9 cellular contexts compared by ENCODE assay signal in the genomic region with DNA sequence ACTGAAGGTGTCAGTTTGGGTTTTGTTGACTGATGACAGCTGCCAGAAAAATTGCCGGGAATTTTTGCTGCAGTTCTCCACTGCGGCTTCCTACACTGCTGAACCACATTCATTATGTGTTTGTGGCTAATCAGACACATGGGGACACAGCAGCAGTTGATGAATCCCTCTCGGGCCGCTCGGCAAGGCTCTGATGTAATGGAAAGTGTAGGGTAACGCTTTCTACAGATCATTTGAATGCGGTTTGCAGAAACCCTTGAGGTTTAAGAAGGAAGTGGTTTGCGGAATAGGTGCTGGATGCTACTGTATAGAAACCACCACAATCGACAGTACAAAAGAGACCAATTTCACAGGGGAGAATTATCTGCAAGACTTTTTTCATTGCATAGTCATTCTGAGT.
A peak's percentile ranks its signal among the peaks of the same experiment; 100 is the strongest.
DNase-seq lines count a peak whose midpoint lies in the region; ATAC-seq, FAIRE-seq and TF ChIP-seq lines count a peak whose summit lies in the region.
"Had no signal": no experiment of that assay in that cellular context is flagged by ENCODE, and none has a peak within 500 bp of the region (broad histone marks: within the 10 kb centered on the region; RNA-seq: fewer than 3 reads in every experiment).

No MANE protein-coding gene starts in this region.

- DNase-seq in GM13977 (ENCODE audit: low spot score) (peak; percentile 58), NCI-H2171 (lab: John Stamatoyannopoulos, UW) (peak; percentile 29), myocyte (ENCODE audit: low read depth) (peak; percentile 96), D721Med (ENCODE audit: insufficient read length, low spot score) (no peak), posterior vena cava (ENCODE audit: low spot score) (no peak), NCI-H226 (no peak)
- peak; percentile 71 for DNase-seq in activated CD8-positive, alpha-beta memory T cell treated with anti-CD3 and anti-CD28 coated beads, Interleukin-2, amount 50 U/mL, for 48 hours

- intact Hi-C loops in posterior vena cava (cut with DNase I), result no loop called here

- in situ Hi-C loops in GM13977 (cut with MboI; ENCODE audit: low pct_unique_long_range_greater_than_20kb, low sequenced_read_pairs, unreplicated experiment), result no loop called here

- TF ChIP-seq CTCF in GM13977 (IDR thresholded peaks at IDR 0.05; ENCODE audit: extremely low read depth, insufficient read depth, missing control alignments) (no peak), D721Med (IDR thresholded peaks at IDR 0.05; ENCODE audit: insufficient read depth, missing control alignments) (no peak)

- ATAC-seq in HG02588 (IDR thresholded peaks at IDR 0.05; ENCODE audit: unreplicated experiment), result peak; percentile 98
- ATAC-seq: Panc1 had no signal

- no peak for FAIRE-seq in D721Med (lab: Jason Lieb, UNC)

Comparison
In these comparisons a context has a peak if more than half of its experiments do, and no peak if none do; other contexts are left out.
1. DNase-seq: peak in GM13977 (single experiment), NCI-H2171 (single experiment), activated CD8-positive, alpha-beta memory T cell treated with anti-CD3 and anti-CD28 coated beads, Interleukin-2, amount 50 U/mL, for 48 hours (single experiment) and myocyte (single experiment); none in D721Med (single experiment), posterior vena cava (single experiment) and NCI-H226 (single experiment).